ENCODE assay signal across 15 cellular contexts in genomic region chr7:22386865-22387264, GRCh38. TPM values are rescaled to one million over a fixed set of nuclear protein-coding genes. Genes with fewer than 3 reads are reported as not detected.
DNase-seq lines count a peak whose midpoint lies in the region; ATAC-seq, FAIRE-seq and TF ChIP-seq lines count a peak whose summit lies in the region.
"Had no signal": no experiment of that assay in that cellular context is flagged by ENCODE, and none has a peak within 500 bp of the region (broad histone marks: within the 10 kb centered on the region; RNA-seq: fewer than 3 reads in every experiment).

No MANE protein-coding gene starts in this region.

- no peak overlapping the region for H3K9ac ChIP-seq in OCI-LY3 (ENCODE audit: low read length)

- TF ChIP-seq POLR2A in prostate gland (IDR thresholded peaks at IDR 0.05): no peak

- no peaks in the 10 kb centered on the region for H3K79me2 ChIP-seq in OCI-LY3 (ENCODE audit: low read length)

- H3K9me3 ChIP-seq in OCI-LY3 (ENCODE audit: insufficient read depth, low read length) (no peaks in the 10 kb centered on the region), mucosa of descending colon (no peaks in the 10 kb centered on the region), prostate gland (no peaks in the 10 kb centered on the region)

- peaks cover 21% of the 10 kb centered on the region for H4K20me1 ChIP-seq in OCI-LY3 (ENCODE audit: insufficient read depth, low read length)

- H3K27ac ChIP-seq in OCI-LY3 (ENCODE audit: low read length) (no peak overlapping the region), prostate gland (no peak overlapping the region)

- peak; percentile 55 for ATAC-seq in GM18858 (IDR thresholded peaks at IDR 0.05; ENCODE audit: unreplicated experiment)
- ATAC-seq in GM21447 (IDR thresholded peaks at IDR 0.05; ENCODE audit: unreplicated experiment): peak; percentile 64
- ATAC-seq in HG03045 (IDR thresholded peaks at IDR 0.05; ENCODE audit: unreplicated experiment): peak; percentile 64
- no peak for ATAC-seq in mucosa of descending colon
- ATAC-seq: K562 had no signal

- TF ChIP-seq CTCF in OCI-LY3 (IDR thresholded peaks at IDR 0.05; ENCODE audit: low read depth, low read length) (no peak), mucosa of descending colon (IDR thresholded peaks at IDR 0.05) (no peak), prostate gland (IDR thresholded peaks at IDR 0.05) (no peak)

- FAIRE-seq in frontal cortex (lab: Jason Lieb, UNC): no peak
- FAIRE-seq: K562 had no signal

- 46% methylated on average over 1 of the region's 1 CpG for WGBS in prostate gland

- H3K36me3 ChIP-seq in OCI-LY3 (replicated peaks; ENCODE audit: low read depth, low read length): peaks cover 3% of the 10 kb centered on the region
- no peaks in the 10 kb centered on the region for H3K36me3 ChIP-seq in mucosa of descending colon (ENCODE audit: low read depth)
- no peaks in the 10 kb centered on the region for H3K36me3 ChIP-seq in prostate gland

- H3K27me3 ChIP-seq in OCI-LY3 (ENCODE audit: low read depth, low read length): peaks cover 23% of the 10 kb centered on the region
- H3K27me3 ChIP-seq in prostate gland (replicated peaks; ENCODE audit: insufficient read depth): no peaks in the 10 kb centered on the region

- H3K4me1 ChIP-seq in OCI-LY3 (ENCODE audit: low read length) (peaks cover 28% of the 10 kb centered on the region), mucosa of descending colon (ENCODE audit: low read depth) (no peaks in the 10 kb centered on the region), prostate gland (replicated peaks) (no peaks in the 10 kb centered on the region)

- DNase-seq in mucosa of descending colon (no peak), NK-92 (lab: John Stamatoyannopoulos, UW; ENCODE audit: unreplicated experiment) (no peak), prostate gland (ENCODE audit: low spot score) (no peak), frontal cortex (ENCODE audit: low spot score in 2 of 2) (no peak)
- DNase-seq: amniotic stem cell; CD4-positive, CD25-positive, alpha-beta regulatory T cell; effector CD8-positive, alpha-beta T cell; H9; NCI-H2171; stimulated activated CD8-positive, alpha-beta memory T cell treated with anti-CD3 and anti-CD28 coated beads, Interleukin-4, amount 100 ng/mL, for 48 hours had no signal

- no peak overlapping the region for H2AFZ ChIP-seq in OCI-LY3 (ENCODE audit: low read depth, low read length)

- H3K4me3 ChIP-seq in OCI-LY3 (ENCODE audit: low read length) (0 out of 2 replicates have a peak overlapping the region, but pooled peaks have one; percentile 30), mucosa of descending colon (no peak overlapping the region), prostate gland (no peak overlapping the region)
- H3K4me3 ChIP-seq: K562 had no signal

- peak overlapping the region; percentile 78 for H3K4me2 ChIP-seq in OCI-LY3 (ENCODE audit: low read length)

- intact Hi-C loops in mucosa of descending colon (cut with DNase I, micrococcal nuclease) (no loop called here), prostate gland (cut with DNase I) (no loop called here)

RNA-seq across cellular contexts. Expression of gene RAPGEF5, which starts 29.9 kb away (rescaled TPM):
- total RNA-seq in mucosa of descending colon (10 to 100 TPM; 34.7 to 87.8 (median 59.5) TPM), prostate gland (10 to 100 TPM in 1 of 2 donors, 1 to 10 TPM in 1; 7.4 to 29.8 TPM), frontal cortex (90.9 TPM)
- total RNA-seq: CD4-positive, CD25-positive, alpha-beta regulatory T cell had no signal
